ENCODE assay signal across 8 cellular contexts in the genomic region with DNA sequence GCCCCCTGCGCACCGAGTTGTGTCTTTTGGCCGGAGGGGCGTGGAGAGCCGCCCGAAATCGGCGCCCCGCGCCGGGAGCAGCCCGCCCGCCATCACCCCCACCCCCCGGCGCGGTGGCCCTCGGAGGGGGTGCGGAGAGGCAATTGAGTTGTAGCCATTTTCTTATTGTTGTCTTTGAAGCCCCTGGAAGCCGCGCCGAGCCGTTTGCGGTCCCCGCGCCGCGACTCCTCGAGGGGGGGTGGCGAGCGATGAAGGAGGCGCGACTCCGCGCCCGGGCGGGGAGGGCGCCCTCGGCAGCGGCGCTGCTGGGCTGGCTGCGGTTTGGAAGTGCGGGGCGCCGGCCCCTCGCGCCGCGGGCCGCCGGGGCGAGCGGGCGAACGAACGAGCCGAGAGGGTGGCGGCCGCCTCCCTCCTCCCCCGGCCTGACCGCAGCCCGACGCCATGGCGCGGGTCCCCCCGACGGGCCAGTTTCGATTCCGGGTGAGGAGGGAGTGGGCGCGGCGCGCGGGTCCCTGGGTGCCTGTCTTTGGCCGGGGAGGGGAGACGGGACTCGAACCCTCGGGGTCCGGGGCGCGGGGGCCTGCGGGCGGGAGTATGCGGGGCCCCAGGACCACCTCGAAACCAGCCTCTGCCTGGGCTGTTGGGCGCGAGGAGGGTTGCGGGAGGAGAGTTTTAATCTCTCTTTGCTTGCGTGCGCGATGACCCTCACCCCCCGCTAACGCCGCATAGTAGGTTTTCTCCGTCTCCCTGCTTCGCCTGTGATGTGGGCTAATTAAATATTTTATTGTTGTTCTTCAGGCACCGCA. TPM values are rescaled to one million over a fixed set of nuclear protein-coding genes. Genes with fewer than 3 reads are reported as not detected.
DNase-seq lines count a peak whose midpoint lies in the region; ATAC-seq and TF ChIP-seq lines count a peak whose summit lies in the region.

No MANE protein-coding gene starts in this region.

- peak overlapping the region; percentile 76 for H2AFZ ChIP-seq in GM23248

- in situ Hi-C loops in GM23248 (cut with MboI): loop anchor here (25.0 kb wide), 1 partner anchor 1136 kb away; no protein-coding TSS in a partner anchor

- H3K4me1 ChIP-seq in GM23248 (ENCODE audit: insufficient read depth) (peaks cover 31% of the 10 kb centered on the region), liver (ENCODE audit: control insufficient read depth in 4 of 4, insufficient read depth in 4 of 4, low read length in 3 of 4) (peaks cover 2 to 18% (median 5%) of the 10 kb centered on the region in 4 donors)

- H3K27ac Mint-ChIP-seq in chondrocyte (ENCODE audit: unreplicated experiment): peak overlapping the region; percentile 92

- H3K9ac ChIP-seq in GM23248: peak overlapping the region; percentile 96
- peak overlapping the region; percentile 86 to 91 for H3K9ac ChIP-seq in liver (ENCODE audit: low read depth in 1 of 2, low read length in 2 of 2)

- TF ChIP-seq RAD21 in liver (IDR thresholded peaks at IDR 0.05): no peak

- no peaks in the 10 kb centered on the region for H3K9me2 ChIP-seq in GM23248 (ENCODE audit: insufficient read depth)

- H3K4me2 ChIP-seq in GM23248 (ENCODE audit: unreplicated experiment): peak overlapping the region; percentile 94

- no peaks in the 10 kb centered on the region for H4K20me1 ChIP-seq in GM23248 (ENCODE audit: insufficient read depth)

- H3K79me2 ChIP-seq in GM23248 (ENCODE audit: insufficient read depth): peaks cover 55% of the 10 kb centered on the region

- peaks cover 4% of the 10 kb centered on the region for H3F3A ChIP-seq in GM23248 (ENCODE audit: insufficient read depth)

- H3K36me3 ChIP-seq in GM23248 (ENCODE audit: low read depth) (no peaks in the 10 kb centered on the region), liver (ENCODE audit: control insufficient read depth in 4 of 4, insufficient read depth in 3 of 4, low read depth in 1 of 4, low read length in 3 of 4) (no peaks in the 10 kb centered on the region)

- peak overlapping the region; percentile 97 for H3K27ac ChIP-seq in GM23248
- H3K27ac ChIP-seq in liver (ENCODE audit: low read depth in 1 of 2, low read length in 2 of 2): peak overlapping the region; percentile 93 to 96

- DNase-seq in 8988T (peak; percentile 29), GM23248 (peak; percentile 68), chondrocyte (ENCODE audit: low spot score) (peak; percentile 82)
- peak; percentile 35 for DNase-seq in activated CD4-positive, CD25-positive, alpha-beta regulatory T cell treated with anti-CD3 and anti-CD28 coated beads, Interleukin-2, amount 50 U/mL, for 16 hours (ENCODE audit: low read depth, low spot score)
- peak; percentile 30 to 35 for DNase-seq in stimulated activated CD4-positive, alpha-beta T cell treated with anti-CD3 and anti-CD28 coated beads, Interleukin-4, amount 100 ng/mL, for 48 hours (ENCODE audit: low read depth in 2 of 2)

- WGBS in GM23248 (ENCODE audit: low coverage in 1 of 2, low lambda C conversion rate in 2 of 2, missing lambda C conversion rate in 2 of 2), 2 experiments: 1 to 2% methylated on average over 61 to 81 of the region's 96 CpGs
- under 1% methylated on average over 96 of the region's 96 CpGs for WGBS in liver

- H3K4me3 Mint-ChIP-seq in chondrocyte (ENCODE audit: unreplicated experiment): peak overlapping the region; percentile 91

- H3K9me3 ChIP-seq in GM23248 (ENCODE audit: low read depth) (no peaks in the 10 kb centered on the region), liver (ENCODE audit: control insufficient read depth in 4 of 4, low read length in 3 of 4) (no peaks in the 10 kb centered on the region)

- TF ChIP-seq CTCF in chondrocyte (IDR thresholded peaks at IDR 0.05): peak; percentile 41
- TF ChIP-seq CTCF in liver (IDR thresholded peaks at IDR 0.05; ENCODE audit: low read depth, low read length, missing input control): no peak

- H3K4me3 ChIP-seq in GM23248 (peak overlapping the region; percentile 96), liver (ENCODE audit: low read depth in 1 of 3, low read length in 3 of 3) (peak overlapping the region; percentile 87 to 99 (median 90))

- ATAC-seq in GM18858 (IDR thresholded peaks at IDR 0.05; ENCODE audit: unreplicated experiment): no peak
- ATAC-seq in HG03442 (IDR thresholded peaks at IDR 0.05; ENCODE audit: unreplicated experiment): no peak

- H3K9me3 Mint-ChIP-seq in chondrocyte (ENCODE audit: low read depth): no peaks in the 10 kb centered on the region

- peaks cover 9% of the 10 kb centered on the region for H3K36me3 Mint-ChIP-seq in chondrocyte (ENCODE audit: low read depth)

- peaks cover 46% of the 10 kb centered on the region for H3K4me1 Mint-ChIP-seq in chondrocyte (ENCODE audit: low read depth)

- no peaks in the 10 kb centered on the region for H3K27me3 Mint-ChIP-seq in chondrocyte (ENCODE audit: low read depth)

- H3K27me3 ChIP-seq in GM23248 (replicated peaks; ENCODE audit: insufficient read depth) (no peaks in the 10 kb centered on the region), liver (ENCODE audit: control insufficient read depth in 4 of 4, insufficient read depth in 4 of 4, low read length in 3 of 4) (no peaks in the 10 kb centered on the region)

TF ChIP-seq in liver, 16 proteins besides CTCF, POLR2A, EP300 and RAD21:
- TF ChIP-seq JUND (IDR thresholded peaks at IDR 0.05) (no peak), HNF4A (conservative IDR thresholded peaks at IDR 0.05) (no peak), YY1 (IDR thresholded peaks at IDR 0.05) (no peak), TAF1 (conservative IDR thresholded peaks at IDR 0.05) (no peak), RXRA (IDR thresholded peaks at IDR 0.05) (no peak), FOXA2 (IDR thresholded peaks at IDR 0.05) (no peak)
- TF ChIP-seq, protein P1, sequence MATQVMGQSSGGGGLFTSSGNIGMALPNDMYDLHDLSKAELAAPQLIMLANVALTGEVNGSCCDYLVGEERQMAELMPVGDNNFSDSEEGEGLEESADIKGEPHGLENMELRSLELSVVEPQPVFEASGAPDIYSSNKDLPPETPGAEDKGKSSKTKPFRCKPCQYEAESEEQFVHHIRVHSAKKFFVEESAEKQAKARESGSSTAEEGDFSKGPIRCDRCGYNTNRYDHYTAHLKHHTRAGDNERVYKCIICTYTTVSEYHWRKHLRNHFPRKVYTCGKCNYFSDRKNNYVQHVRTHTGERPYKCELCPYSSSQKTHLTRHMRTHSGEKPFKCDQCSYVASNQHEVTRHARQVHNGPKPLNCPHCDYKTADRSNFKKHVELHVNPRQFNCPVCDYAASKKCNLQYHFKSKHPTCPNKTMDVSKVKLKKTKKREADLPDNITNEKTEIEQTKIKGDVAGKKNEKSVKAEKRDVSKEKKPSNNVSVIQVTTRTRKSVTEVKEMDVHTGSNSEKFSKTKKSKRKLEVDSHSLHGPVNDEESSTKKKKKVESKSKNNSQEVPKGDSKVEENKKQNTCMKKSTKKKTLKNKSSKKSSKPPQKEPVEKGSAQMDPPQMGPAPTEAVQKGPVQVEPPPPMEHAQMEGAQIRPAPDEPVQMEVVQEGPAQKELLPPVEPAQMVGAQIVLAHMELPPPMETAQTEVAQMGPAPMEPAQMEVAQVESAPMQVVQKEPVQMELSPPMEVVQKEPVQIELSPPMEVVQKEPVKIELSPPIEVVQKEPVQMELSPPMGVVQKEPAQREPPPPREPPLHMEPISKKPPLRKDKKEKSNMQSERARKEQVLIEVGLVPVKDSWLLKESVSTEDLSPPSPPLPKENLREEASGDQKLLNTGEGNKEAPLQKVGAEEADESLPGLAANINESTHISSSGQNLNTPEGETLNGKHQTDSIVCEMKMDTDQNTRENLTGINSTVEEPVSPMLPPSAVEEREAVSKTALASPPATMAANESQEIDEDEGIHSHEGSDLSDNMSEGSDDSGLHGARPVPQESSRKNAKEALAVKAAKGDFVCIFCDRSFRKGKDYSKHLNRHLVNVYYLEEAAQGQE (IDR thresholded peaks at IDR 0.05): no peak
- TF ChIP-seq, protein P2, sequence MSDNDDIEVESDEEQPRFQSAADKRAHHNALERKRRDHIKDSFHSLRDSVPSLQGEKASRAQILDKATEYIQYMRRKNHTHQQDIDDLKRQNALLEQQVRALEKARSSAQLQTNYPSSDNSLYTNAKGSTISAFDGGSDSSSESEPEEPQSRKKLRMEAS (IDR thresholded peaks at IDR 0.05): no peak
- TF ChIP-seq, protein P3, sequence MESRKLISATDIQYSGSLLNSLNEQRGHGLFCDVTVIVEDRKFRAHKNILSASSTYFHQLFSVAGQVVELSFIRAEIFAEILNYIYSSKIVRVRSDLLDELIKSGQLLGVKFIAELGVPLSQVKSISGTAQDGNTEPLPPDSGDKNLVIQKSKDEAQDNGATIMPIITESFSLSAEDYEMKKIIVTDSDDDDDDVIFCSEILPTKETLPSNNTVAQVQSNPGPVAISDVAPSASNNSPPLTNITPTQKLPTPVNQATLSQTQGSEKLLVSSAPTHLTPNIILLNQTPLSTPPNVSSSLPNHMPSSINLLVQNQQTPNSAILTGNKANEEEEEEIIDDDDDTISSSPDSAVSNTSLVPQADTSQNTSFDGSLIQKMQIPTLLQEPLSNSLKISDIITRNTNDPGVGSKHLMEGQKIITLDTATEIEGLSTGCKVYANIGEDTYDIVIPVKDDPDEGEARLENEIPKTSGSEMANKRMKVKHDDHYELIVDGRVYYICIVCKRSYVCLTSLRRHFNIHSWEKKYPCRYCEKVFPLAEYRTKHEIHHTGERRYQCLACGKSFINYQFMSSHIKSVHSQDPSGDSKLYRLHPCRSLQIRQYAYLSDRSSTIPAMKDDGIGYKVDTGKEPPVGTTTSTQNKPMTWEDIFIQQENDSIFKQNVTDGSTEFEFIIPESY (IDR thresholded peaks at IDR 0.05): no peak

RNA-seq across cellular contexts. Expression of a gene that starts 1.3 kb away (rescaled TPM):
- 23.3 and 37.8 TPM in 2 replicates for total RNA-seq in GM23248 (2014; rRNA removed; shearing (Covaris generic))
- polyA plus RNA-seq in GM23248 (2016; fragmentation: Nextera tagmentation; extraction: Ambion mirVana) (25.2 and 29.5 TPM in 2 replicates), liver (1 to 10 TPM; 2.5 to 3.9 TPM)
- total RNA-seq in chondrocyte (62.3 to 82.5 TPM (median 66.0 TPM) in 3 replicates), liver (1 to 10 TPM; 5.4 to 6.6 TPM)

Comparison
In these comparisons a context has a peak if more than half of its experiments do, and no peak if none do; other contexts are left out.
1. DNase-seq: peak in every context shown above with its lines; median percentile 82 in chondrocyte; 68 in GM23248; 35 in activated CD4-positive, CD25-positive, alpha-beta regulatory T cell treated with anti-CD3 and anti-CD28 coated beads, Interleukin-2, amount 50 U/mL, for 16 hours; 32 in stimulated activated CD4-positive, alpha-beta T cell treated with anti-CD3 and anti-CD28 coated beads, Interleukin-4, amount 100 ng/mL, for 48 hours; 29 in 8988T.